In genomic region chr7:158587425-158588084, GRCh38 we compare ENCODE assay signal across 7 cellular contexts. TPM values are rescaled to one million over a fixed set of nuclear protein-coding genes. Genes with fewer than 3 reads are reported as not detected.
A peak's percentile ranks its signal among the peaks of the same experiment; 100 is the strongest.
DNase-seq lines count a peak whose midpoint lies in the region; ATAC-seq and TF ChIP-seq lines count a peak whose summit lies in the region.

Gene PTPRN2 (minus strand): TSS chr7:158587823.

- peaks cover 5% of the 10 kb centered on the region for H3K4me1 Mint-ChIP-seq in activated naive CD8-positive, alpha-beta T cell treated with anti-CD3 and anti-CD28 coated beads, Interleukin-2, amount 50 U/mL, for 24 hours

- H3K9me3 ChIP-seq in left ventricle myocardium inferior (replicated peaks) (peaks cover 2% of the 10 kb centered on the region), aorta (ENCODE audit: control insufficient read depth, low read length) (no peaks in the 10 kb centered on the region)

- ATAC-seq in GM18907 (IDR thresholded peaks at IDR 0.05; ENCODE audit: unreplicated experiment) (peak; percentile 65), HG03558 (IDR thresholded peaks at IDR 0.05; ENCODE audit: extremely low read depth, unreplicated experiment) (peak; percentile 50), aorta (ENCODE audit: low FRiP score) (peak; percentile 86)
- peak; percentile 50 for ATAC-seq in activated naive CD8-positive, alpha-beta T cell treated with anti-CD3 and anti-CD28 coated beads, Interleukin-2, amount 50 U/mL, for 24 hours

- H3K36me3 ChIP-seq in left ventricle myocardium inferior (no peaks in the 10 kb centered on the region), aorta (ENCODE audit: control insufficient read depth in 1 of 2, insufficient read depth in 2 of 2, low read length in 1 of 2) (no peaks in the 10 kb centered on the region)

- intact Hi-C loops in left ventricle myocardium inferior (cut with micrococcal nuclease), result no loop called here
- intact Hi-C loops in aorta (cut with DNase I), result no loop called here

- no peak within 1 kb of the TSS for H3K27ac ChIP-seq in left ventricle myocardium inferior (replicated peaks)
- no peak within 1 kb of the TSS for H3K27ac ChIP-seq in aorta (ENCODE audit: low read depth in 1 of 2, low read length in 2 of 2)

- H3K4me3 ChIP-seq in left ventricle myocardium inferior (peak within 1 kb of the TSS; percentile 59), retinal pigment epithelial cell (ENCODE audit: low read length) (peak within 1 kb of the TSS; percentile 17), aorta (ENCODE audit: low read length in 2 of 2) (peak within 1 kb of the TSS; percentile 23 to 25)

- WGBS in aorta, 2 donors, result 0 to 2% methylated on average over 9 to 94 of the region's 94 CpGs

- H3K9me3 Mint-ChIP-seq in activated naive CD8-positive, alpha-beta T cell treated with anti-CD3 and anti-CD28 coated beads, Interleukin-2, amount 50 U/mL, for 24 hours, result no peaks in the 10 kb centered on the region

- H3K27me3 Mint-ChIP-seq in activated naive CD8-positive, alpha-beta T cell treated with anti-CD3 and anti-CD28 coated beads, Interleukin-2, amount 50 U/mL, for 24 hours, result peaks cover 46% of the 10 kb centered on the region

- TF ChIP-seq CTCF in left ventricle myocardium inferior (IDR thresholded peaks at IDR 0.05; ENCODE audit: borderline replicate concordance) (no peak), retinal pigment epithelial cell (conservative IDR thresholded peaks at IDR 0.05; ENCODE audit: low read depth, low read length) (no peak)

- H3K4me1 ChIP-seq in left ventricle myocardium inferior (peaks cover 26% of the 10 kb centered on the region), aorta (ENCODE audit: control insufficient read depth in 1 of 2, insufficient read depth in 2 of 2, low read length in 2 of 2) (peaks cover 0 to 2% of the 10 kb centered on the region in 2 donors)

- no peak within 1 kb of the TSS for H3K27ac Mint-ChIP-seq in activated naive CD8-positive, alpha-beta T cell treated with anti-CD3 and anti-CD28 coated beads, Interleukin-2, amount 50 U/mL, for 24 hours

- peak; percentile 48 for DNase-seq in T follicular helper cell (ENCODE audit: low read depth)
- DNase-seq in activated naive CD8-positive, alpha-beta T cell treated with anti-CD3 and anti-CD28 coated beads, Interleukin-2, amount 50 U/mL, for 24 hours, result peak; percentile 57
- DNase-seq in left ventricle myocardium inferior, result peak; percentile 59
- DNase-seq in retinal pigment epithelial cell (ENCODE audit: low read depth), result no peak
- DNase-seq in aorta, result peak in 1 of 2 donors; percentile 90

- H3K27me3 ChIP-seq in left ventricle myocardium inferior (ENCODE audit: low read depth) (peaks cover 61% of the 10 kb centered on the region), aorta (ENCODE audit: control insufficient read depth in 1 of 2, insufficient read depth in 2 of 2, low read length in 1 of 2) (no peaks in the 10 kb centered on the region)

- H3K4me3 Mint-ChIP-seq in activated naive CD8-positive, alpha-beta T cell treated with anti-CD3 and anti-CD28 coated beads, Interleukin-2, amount 50 U/mL, for 24 hours, result no peak within 1 kb of the TSS

- no peaks in the 10 kb centered on the region for H3K36me3 Mint-ChIP-seq in activated naive CD8-positive, alpha-beta T cell treated with anti-CD3 and anti-CD28 coated beads, Interleukin-2, amount 50 U/mL, for 24 hours (ENCODE audit: low read depth)

RNA-seq across cellular contexts. Expression of gene PTPRN2, which starts in this region (rescaled TPM):
- total RNA-seq in left ventricle myocardium inferior, result 1.3 TPM
- total RNA-seq in aorta, result 1 to 10 TPM; 1.4 to 3.3 TPM
- polyA plus RNA-seq in aorta, result 1 to 10 TPM in 1 of 2 donors, under 1 TPM in 1; 0.67 to 1.4 TPM
